ENCODE assay signal across 32 cellular contexts in the genomic region with DNA sequence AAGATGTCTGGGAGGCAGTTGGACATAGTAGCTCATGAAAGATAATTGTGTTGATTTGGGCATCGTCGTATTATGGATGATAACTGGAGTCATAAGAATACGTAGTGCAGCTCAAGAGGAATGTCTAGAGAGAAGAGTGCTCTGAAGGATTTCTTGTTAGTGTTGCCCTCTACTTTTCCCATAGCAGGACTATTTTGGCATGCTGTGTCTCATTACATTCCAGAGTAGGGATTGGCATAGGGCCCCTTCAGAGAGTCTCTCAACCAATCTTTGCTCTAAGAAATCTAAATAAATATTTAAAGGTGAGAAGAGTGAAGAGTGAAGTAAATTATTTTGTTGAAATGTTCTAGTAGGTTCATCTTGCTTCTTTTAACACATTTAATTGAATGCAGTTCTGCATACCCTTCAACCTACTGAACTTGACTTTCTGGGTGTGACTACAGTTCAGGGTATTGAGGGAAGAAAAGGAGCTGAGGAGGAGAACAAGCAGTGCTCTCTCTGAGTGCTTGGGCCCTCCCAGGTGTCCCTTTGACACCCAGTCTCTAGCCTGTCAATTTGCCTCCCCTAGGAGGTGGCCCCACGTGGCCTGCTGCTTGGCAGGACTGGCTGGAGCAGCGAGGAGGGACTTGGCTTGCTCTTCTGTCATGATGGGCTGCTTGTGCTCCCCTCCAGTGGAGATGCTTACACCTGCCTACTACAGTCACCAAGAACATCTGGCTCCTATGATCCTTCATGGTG.
"Had no signal": no experiment of that assay in that cellular context is flagged by ENCODE, and none has a peak within 500 bp of the region (broad histone marks: within the 10 kb centered on the region; RNA-seq: fewer than 3 reads in every experiment).

No MANE protein-coding gene starts in this region.

- H3K4me3 Mint-ChIP-seq: activated CD8-positive, alpha-beta memory T cell treated with anti-CD3 and anti-CD28 coated beads, Interleukin-2, amount 10 ng/mL, durations not matched to agents 7 days and 5 days; activated naive CD8-positive, alpha-beta T cell treated with anti-CD3 and anti-CD28 coated beads, Interleukin-2, amount 50 U/mL, for 24 hours; activated T-cell treated with anti-CD3 and anti-CD28 coated beads, Interleukin-2, amount 50 U/mL, for 24 hours; activated T-helper 1 cell treated with anti-CD3 and anti-CD28 coated beads, Interleukin-12 subunit alpha, Interleukin-12 subunit beta, Interleukin-2, Interleukin-4 antibody, amounts not matched to agents 30 ng/mL and 10 ng/mL and 1 ng/mL, durations not matched to agents 14 hours and 24 hours and 36 hours; T-helper 17 cell; WTC11 had no signal

- H3K27me3 ChIP-seq: ascending aorta, body of pancreas, MG63, Peyer's patch, SJSA1 had no signal

- DNase-seq: activated CD4-positive, alpha-beta T cell treated with anti-CD3 and anti-CD28 coated beads for 48 hours; activated CD4-positive, alpha-beta T cell treated with anti-CD3 and anti-CD28 coated beads, Interleukin-2, amount 50 U/mL, for 4 hours; activated CD4-positive, CD25-positive, alpha-beta regulatory T cell treated with anti-CD3 and anti-CD28 coated beads, Interleukin-2, amount 50 U/mL, for 72 hours; activated CD8-positive, alpha-beta memory T cell treated with anti-CD3 and anti-CD28 coated beads, Interleukin-2, amount 10 ng/mL, durations not matched to agents 7 days and 5 days; activated effector memory CD4-positive, alpha-beta T cell treated with Interleukin-2 at 50 U/mL for 16 hours; activated naive CD4-positive, alpha-beta T cell; activated naive CD8-positive, alpha-beta T cell treated with anti-CD3 and anti-CD28 coated beads, Interleukin-2, amount 50 U/mL, for 24 hours; activated T-cell treated with anti-CD3 and anti-CD28 coated beads, Interleukin-2, amount 50 U/mL, for 24 hours; amniotic stem cell; body of pancreas; MG63; MV-4-11; NCI-H1092 treated with DMSO at 0.1 percent for 48 hours; NCI-H1417 treated with DMSO at 0.1 percent for 48 hours; NCI-H1694; NCI-H2029 treated with DMSO at 0.1 percent for 48 hours; NCI-H510A treated with DMSO at 0.1 percent for 48 hours; NCI-H69; NK-92 treated with Interleukin-12 subunit alpha and Interleukin-12 subunit beta, amount 100 ng/mL, for 24 hours; Peyer's patch; SHP77; T-helper 17 cell; T-helper 9 cell had no signal

- H3K36me3 ChIP-seq: ascending aorta, MG63, Peyer's patch, SJSA1 had no signal

- H3K4me3 ChIP-seq: ascending aorta, body of pancreas, MG63, Peyer's patch, SJSA1 had no signal

- H3K9me3 Mint-ChIP-seq: activated naive CD4-positive, alpha-beta T cell treated with anti-CD3 and anti-CD28 coated beads, Interleukin-2, amount 50 U/mL, for 72 hours; activated naive CD8-positive, alpha-beta T cell treated with anti-CD3 and anti-CD28 coated beads, Interleukin-2, amount 50 U/mL, for 24 hours; activated T-cell treated with anti-CD3 and anti-CD28 coated beads, Interleukin-2, amount 50 U/mL, for 24 hours; activated T-helper 1 cell treated with anti-CD3 and anti-CD28 coated beads, Interleukin-12 subunit alpha, Interleukin-12 subunit beta, Interleukin-2, Interleukin-4 antibody, amounts not matched to agents 30 ng/mL and 10 ng/mL and 1 ng/mL, durations not matched to agents 14 hours and 24 hours and 36 hours; WTC11 had no signal

- H3K27ac ChIP-seq: ascending aorta, body of pancreas, KMS-11, Peyer's patch, RWPE1, SJSA1 had no signal

- H3K4me1 ChIP-seq: ascending aorta, body of pancreas, Peyer's patch, SJSA1 had no signal

- H3K36me3 Mint-ChIP-seq: activated CD8-positive, alpha-beta memory T cell treated with anti-CD3 and anti-CD28 coated beads, Interleukin-2, amount 10 ng/mL, durations not matched to agents 7 days and 5 days; activated naive CD4-positive, alpha-beta T cell treated with anti-CD3 and anti-CD28 coated beads, Interleukin-2, amount 50 U/mL, for 72 hours; WTC11 had no signal

- ATAC-seq: activated CD8-positive, alpha-beta memory T cell treated with anti-CD3 and anti-CD28 coated beads, Interleukin-2, amount 10 ng/mL, durations not matched to agents 7 days and 5 days; activated naive CD4-positive, alpha-beta T cell treated with anti-CD3 and anti-CD28 coated beads, Interleukin-2, amount 50 U/mL, for 72 hours; activated naive CD8-positive, alpha-beta T cell treated with anti-CD3 and anti-CD28 coated beads, Interleukin-2, amount 50 U/mL, for 24 hours; body of pancreas; HepG2; SK-N-SH treated with all-trans-retinoic acid at 6 μM for 48 hours; T-helper 17 cell; WTC11 had no signal

- H3K4me1 Mint-ChIP-seq: activated CD8-positive, alpha-beta memory T cell treated with anti-CD3 and anti-CD28 coated beads, Interleukin-2, amount 10 ng/mL, durations not matched to agents 7 days and 5 days; activated naive CD8-positive, alpha-beta T cell treated with anti-CD3 and anti-CD28 coated beads, Interleukin-2, amount 50 U/mL, for 24 hours; T-helper 17 cell had no signal

- H3K27ac Mint-ChIP-seq: activated CD8-positive, alpha-beta memory T cell treated with anti-CD3 and anti-CD28 coated beads, Interleukin-2, amount 10 ng/mL, durations not matched to agents 7 days and 5 days; activated naive CD4-positive, alpha-beta T cell treated with anti-CD3 and anti-CD28 coated beads, Interleukin-2, amount 50 U/mL, for 72 hours; activated naive CD8-positive, alpha-beta T cell treated with anti-CD3 and anti-CD28 coated beads, Interleukin-2, amount 50 U/mL, for 24 hours; activated T-cell treated with anti-CD3 and anti-CD28 coated beads, Interleukin-2, amount 50 U/mL, for 24 hours; activated T-helper 1 cell treated with anti-CD3 and anti-CD28 coated beads, Interleukin-12 subunit alpha, Interleukin-12 subunit beta, Interleukin-2, Interleukin-4 antibody, amounts not matched to agents 30 ng/mL and 10 ng/mL and 1 ng/mL, durations not matched to agents 14 hours and 24 hours and 36 hours; T-helper 17 cell; WTC11 had no signal

- H3K9me3 ChIP-seq: ascending aorta, body of pancreas, MG63, Peyer's patch, SJSA1 had no signal

- H3K27me3 Mint-ChIP-seq: activated T-cell treated with anti-CD3 and anti-CD28 coated beads, Interleukin-2, amount 50 U/mL, for 24 hours had no signal
